ENCODE assay signal across 9 cellular contexts in the genomic region with DNA sequence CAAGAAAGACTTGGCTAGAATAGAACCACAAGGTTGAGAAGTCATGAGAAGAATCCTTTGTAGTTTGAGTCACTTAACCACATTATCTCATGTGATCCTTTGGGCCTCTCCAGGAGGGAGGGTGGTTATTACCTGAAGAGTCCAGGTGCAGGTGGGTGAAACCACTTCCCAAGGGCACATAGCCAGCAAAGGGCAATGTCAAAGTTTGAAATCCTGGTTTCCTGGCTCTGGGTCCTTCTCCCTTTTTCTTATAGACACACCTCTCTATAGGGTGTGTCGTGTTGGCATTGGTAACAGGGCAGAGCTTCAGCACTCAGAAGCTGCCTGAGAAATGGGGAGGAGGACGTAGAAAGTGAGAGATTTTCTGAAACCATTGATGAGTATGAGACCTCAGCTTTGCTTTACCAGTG.
A peak's percentile ranks its signal among the peaks of the same experiment; 100 is the strongest.
DNase-seq lines count a peak whose midpoint lies in the region; ATAC-seq, FAIRE-seq and TF ChIP-seq lines count a peak whose summit lies in the region.
"Had no signal": no experiment of that assay in that cellular context is flagged by ENCODE, and none has a peak within 500 bp of the region (broad histone marks: within the 10 kb centered on the region; RNA-seq: fewer than 3 reads in every experiment).

No MANE protein-coding gene starts in this region.

- H2AK5ac ChIP-seq in IMR-90 (ENCODE audit: low read depth, low read length) = no peak overlapping the region

- in situ Hi-C loops in IMR-90 (cut with MboI; ENCODE audit: low sequenced_read_pairs) = no loop called here

- no peak overlapping the region for H3K4me2 ChIP-seq in IMR-90 (ENCODE audit: low read depth, low read length)
- H3K4me2 ChIP-seq in keratinocyte (ENCODE audit: control insufficient read depth, extremely low read depth, insufficient read depth, low read depth, low read length) = peak overlapping the region; percentile 59

- DNase-seq in HCEC 1CT = peak; percentile 51
- DNase-seq in IMR-90 = peak; percentile 36
- DNase-seq in keratinocyte (ENCODE audit: low read depth, low spot score) = peak; percentile 83
- DNase-seq in NK-92 treated with Interleukin-12 subunit alpha and Interleukin-12 subunit beta, amount 100 ng/mL, for 24 hours (lab: John Stamatoyannopoulos, UW) = no peak
- DNase-seq in effector memory CD4-positive, alpha-beta T cell = no peak
- no peak for DNase-seq in activated T-cell treated with anti-CD3 and anti-CD28 coated beads, Interleukin-2, amount 50 U/mL, for 24 hours
- DNase-seq: left ventricle myocardium superior had no signal

- TF ChIP-seq CTCF in IMR-90 (conservative IDR thresholded peaks at IDR 0.05; ENCODE audit: low read depth, low read length) (no peak), keratinocyte (optimal IDR thresholded peaks at IDR 0.05 in 1 of 3, IDR thresholded peaks at IDR 0.05 in 1 of 3, conservative IDR thresholded peaks at IDR 0.05 in 1 of 3; ENCODE audit: extremely low read depth in 1 of 3, insufficient read depth in 2 of 3, low read length in 3 of 3) (no peak)

- TF ChIP-seq RAD21 in IMR-90 (IDR thresholded peaks at IDR 0.05; ENCODE audit: low read length) = no peak

- peak; percentile 98 for FAIRE-seq in keratinocyte (lab: Jason Lieb, UNC)

- WGBS in IMR-90 (ENCODE audit: extremely low coverage in 2 of 2, insufficient read length in 1 of 2), 2 experiments = no CpG with 5 or more reads among the region's 2 CpGs

- CTCF ChIA-PET in IMR-90 (lab: Yijun Ruan, JAX) = interaction anchor here (0.8 to 1.7 kb wide), 3 partner anchors 19 to 75 kb away, joined by 3 to 9 read pairs (median 3); no protein-coding TSS in a partner anchor

- no peak overlapping the region for H2BK5ac ChIP-seq in IMR-90 (ENCODE audit: low read depth, low read length, poor library complexity, severe bottlenecking)

- no peak overlapping the region for H3K4me3 Mint-ChIP-seq in activated T-cell treated with anti-CD3 and anti-CD28 coated beads, Interleukin-2, amount 50 U/mL, for 24 hours

- no peak overlapping the region for H3K56ac ChIP-seq in IMR-90 (ENCODE audit: extremely low read depth, insufficient read depth, low read length)

- H3K4me1 ChIP-seq in IMR-90 (ENCODE audit: control insufficient read depth, insufficient read depth, low read length) = peaks cover 2% of the 10 kb centered on the region; the same call in 1 of the 2 replicates
- peaks cover 17% of the 10 kb centered on the region for H3K4me1 ChIP-seq in keratinocyte (ENCODE audit: control insufficient read depth, extremely low read depth, insufficient read depth, low read length)
- H3K4me1 ChIP-seq in effector memory CD4-positive, alpha-beta T cell (ENCODE audit: control insufficient read depth, insufficient read depth, low read length, poor library complexity, severe bottlenecking) = peaks cover 9% of the 10 kb centered on the region

- no peaks in the 10 kb centered on the region for H3K79me2 ChIP-seq in keratinocyte (ENCODE audit: control insufficient read depth, insufficient read depth, low read length)

- H2AK9ac ChIP-seq in IMR-90 (replicated peaks; ENCODE audit: low read depth, low read length, poor library complexity) = no peak overlapping the region

- POLR2A ChIA-PET in IMR-90 (lab: Charles Lee; ENCODE audit: unreplicated experiment) = no interaction called here

- H3K27ac Mint-ChIP-seq in activated T-cell treated with anti-CD3 and anti-CD28 coated beads, Interleukin-2, amount 50 U/mL, for 24 hours = no peak overlapping the region

- no peak overlapping the region for H2BK20ac ChIP-seq in IMR-90 (ENCODE audit: low read depth, low read length)

- H3K79me1 ChIP-seq in IMR-90 (ENCODE audit: low read depth in 1 of 2, low read length in 2 of 2) = peaks cover 3 to 5% of the 10 kb centered on the region in 2 experiments; a peak in 2 of 4 replicates

- H3K4me1 Mint-ChIP-seq in activated T-cell treated with anti-CD3 and anti-CD28 coated beads, Interleukin-2, amount 50 U/mL, for 24 hours (ENCODE audit: low read depth) = peaks cover 33% of the 10 kb centered on the region

- no peak overlapping the region for H4K91ac ChIP-seq in IMR-90 (ENCODE audit: insufficient read depth, low read depth, low read length)

- no peak overlapping the region for H2BK15ac ChIP-seq in IMR-90 (ENCODE audit: low read depth, low read length)

- no peak overlapping the region for H3K18ac ChIP-seq in IMR-90 (ENCODE audit: low read depth, low read length)

- TF ChIP-seq POLR2A in IMR-90 (IDR thresholded peaks at IDR 0.05; ENCODE audit: low read depth, low read length) = no peak

- H3K9me1 ChIP-seq in IMR-90 (ENCODE audit: insufficient read depth, low read length) (peaks cover 10% of the 10 kb centered on the region; the same call in 1 of the 2 replicates), keratinocyte (ENCODE audit: control insufficient read depth, extremely low read depth, insufficient read depth, low read length) (no peaks in the 10 kb centered on the region)

- BruUV-seq in IMR-90 (replicated peaks; lab: Mats Ljungman, UMichigan) = no TSS peak

- dilution Hi-C loops in IMR-90 (cut with HindIII; ENCODE audit: low sequenced_read_pairs, unreplicated experiment) = no loop called here
- dilution Hi-C loops in keratinocyte (cut with MboI; ENCODE audit: extremely low pct_ligation_motif_present, low sequenced_read_pairs) = no loop called here

- ATAC-seq in GM18519 (IDR thresholded peaks at IDR 0.05; ENCODE audit: low FRiP score, unreplicated experiment) (peak; percentile 80), IMR-90 (ENCODE audit: low read depth) (no peak; the same call in 1 of the 2 replicates), GM19467 (IDR thresholded peaks at IDR 0.05; ENCODE audit: unreplicated experiment) (no peak)

- no peak overlapping the region for H3K14ac ChIP-seq in IMR-90 (replicated peaks; ENCODE audit: low read depth, low read length)

- H2BK120ac ChIP-seq in IMR-90 (ENCODE audit: low read depth, low read length) = no peak overlapping the region

- H3K9me3 Mint-ChIP-seq in activated T-cell treated with anti-CD3 and anti-CD28 coated beads, Interleukin-2, amount 50 U/mL, for 24 hours = no peaks in the 10 kb centered on the region

- no peak overlapping the region for H3K4me3 ChIP-seq in IMR-90 (ENCODE audit: insufficient read depth, low read depth, low read length)
- H3K4me3 ChIP-seq in keratinocyte (ENCODE audit: control insufficient read depth in 2 of 3, extremely low read depth in 1 of 3, insufficient read depth in 2 of 3, low read depth in 1 of 3, low read length in 3 of 3) = no peak overlapping the region
- H3K4me3 ChIP-seq in effector memory CD4-positive, alpha-beta T cell (ENCODE audit: insufficient read depth, low read depth, low read length, poor library complexity, severe bottlenecking) = no peak overlapping the region

- H2AFZ ChIP-seq in IMR-90 (replicated peaks; ENCODE audit: low read length, poor library complexity) (no peak overlapping the region), keratinocyte (ENCODE audit: control insufficient read depth, low read length) (no peak overlapping the region)

- H3K23ac ChIP-seq in IMR-90 (ENCODE audit: low read depth, low read length) = no peak overlapping the region

- H3K27me3 ChIP-seq in IMR-90 (ENCODE audit: control insufficient read depth, insufficient read depth, low read length) (no peaks in the 10 kb centered on the region), keratinocyte (ENCODE audit: control insufficient read depth, extremely low read depth, insufficient read depth, low read length) (no peaks in the 10 kb centered on the region)
- no peaks in the 10 kb centered on the region for H3K27me3 ChIP-seq in effector memory CD4-positive, alpha-beta T cell (replicated peaks; ENCODE audit: control insufficient read depth, insufficient read depth, low read length, poor library complexity, severe bottlenecking)

- intact Hi-C loops in IMR-90 (cut with micrococcal nuclease) = no loop called here

- H3K36me3 ChIP-seq in IMR-90 (ENCODE audit: control insufficient read depth, insufficient read depth, low read length) = peaks cover 9% of the 10 kb centered on the region
- peaks cover 0 to 3% of the 10 kb centered on the region in 2 experiments for H3K36me3 ChIP-seq in keratinocyte (ENCODE audit: control insufficient read depth in 2 of 2, extremely low read depth in 1 of 2, insufficient read depth in 2 of 2, low read length in 2 of 2)
- H3K36me3 ChIP-seq in effector memory CD4-positive, alpha-beta T cell (ENCODE audit: control insufficient read depth, insufficient read depth, low read length) = no peaks in the 10 kb centered on the region

- no peak overlapping the region for H4K8ac ChIP-seq in IMR-90 (ENCODE audit: low read depth in 2 of 2, low read length in 2 of 2)

- no peak overlapping the region for H3K27ac ChIP-seq in IMR-90 (ENCODE audit: insufficient read depth, low read length)
- H3K27ac ChIP-seq in keratinocyte (ENCODE audit: control insufficient read depth, insufficient read depth, low read length) = no peak overlapping the region
- H3K27ac ChIP-seq in effector memory CD4-positive, alpha-beta T cell (ENCODE audit: insufficient read depth, low read length, poor library complexity, severe bottlenecking) = no peak overlapping the region

- H3K9me3 ChIP-seq in IMR-90 (ENCODE audit: control insufficient read depth, insufficient read depth, low read length) = no peaks in the 10 kb centered on the region
- H3K9me3 ChIP-seq in keratinocyte (ENCODE audit: control insufficient read depth, low read depth, low read length) = no peaks in the 10 kb centered on the region
- H3K9me3 ChIP-seq in effector memory CD4-positive, alpha-beta T cell (ENCODE audit: control insufficient read depth, low read length) = no peaks in the 10 kb centered on the region

- no peak overlapping the region for H3K9ac ChIP-seq in IMR-90 (ENCODE audit: low read depth, low read length)
- no peak overlapping the region for H3K9ac ChIP-seq in keratinocyte (ENCODE audit: control insufficient read depth, extremely low read depth, insufficient read depth, low read length)

- peaks cover 36% of the 10 kb centered on the region for H3K36me3 Mint-ChIP-seq in activated T-cell treated with anti-CD3 and anti-CD28 coated beads, Interleukin-2, amount 50 U/mL, for 24 hours (ENCODE audit: low read depth)

- H4K20me1 ChIP-seq in IMR-90 (ENCODE audit: insufficient read depth, low read length) = no peaks in the 10 kb centered on the region
- no peaks in the 10 kb centered on the region for H4K20me1 ChIP-seq in keratinocyte (ENCODE audit: control insufficient read depth, extremely low read depth, insufficient read depth, low read length)

- H3K4ac ChIP-seq in IMR-90 (ENCODE audit: low read depth, low read length) = no peak overlapping the region

- H3K27me3 Mint-ChIP-seq in activated T-cell treated with anti-CD3 and anti-CD28 coated beads, Interleukin-2, amount 50 U/mL, for 24 hours = no peaks in the 10 kb centered on the region

- no peak overlapping the region for H4K5ac ChIP-seq in IMR-90 (ENCODE audit: low read depth, low read length)

TF ChIP-seq in IMR-90, 13 proteins besides CTCF, POLR2A, EP300 and RAD21 (continues in another document):
- TF ChIP-seq MAZ (IDR thresholded peaks at IDR 0.05; ENCODE audit: borderline replicate concordance, low read depth, low read length) (no peak), RCOR1 (IDR thresholded peaks at IDR 0.05; ENCODE audit: insufficient replicate concordance, low read length) (no peak), CHD1 (IDR thresholded peaks at IDR 0.05; ENCODE audit: low read depth, low read length) (no peak), RFX5 (IDR thresholded peaks at IDR 0.05; ENCODE audit: low read depth, low read length) (no peak), NFE2L2 (IDR thresholded peaks at IDR 0.05; ENCODE audit: low read depth, low read length) (no peak), FOS (IDR thresholded peaks at IDR 0.05; ENCODE audit: low read depth, low read length) (no peak)

Comparison
In these comparisons a context has a peak if more than half of its experiments do, and no peak if none do; other contexts are left out.
1. DNase-seq: peak in HCEC 1CT (single experiment), IMR-90 (single experiment) and keratinocyte (single experiment); none in NK-92 treated with Interleukin-12 subunit alpha and Interleukin-12 subunit beta, amount 100 ng/mL, for 24 hours (single experiment), effector memory CD4-positive, alpha-beta T cell (0 of 3) and activated T-cell treated with anti-CD3 and anti-CD28 coated beads, Interleukin-2, amount 50 U/mL, for 24 hours (single experiment).